In genomic region chr15:99213187-99213811, GRCh38 we compare ENCODE assay signal across 9 cellular contexts. TPM values are rescaled to one million over a fixed set of nuclear protein-coding genes. Genes with fewer than 3 reads are reported as not detected.
DNase-seq lines count a peak whose midpoint lies in the region; ATAC-seq and TF ChIP-seq lines count a peak whose summit lies in the region.
"Had no signal": no experiment of that assay in that cellular context is flagged by ENCODE, and none has a peak within 500 bp of the region (broad histone marks: within the 10 kb centered on the region; RNA-seq: fewer than 3 reads in every experiment).

No MANE protein-coding gene starts in this region.

- H3K9ac ChIP-seq in parathyroid adenoma, result no peak overlapping the region

- no peak overlapping the region for H3K27ac Mint-ChIP-seq in CD4-positive, CD25-positive, alpha-beta regulatory T cell
- no peak overlapping the region for H3K27ac Mint-ChIP-seq in type B pancreatic cell
- H3K27ac Mint-ChIP-seq: T-helper 1 cell treated with Interleukin-12 subunit alpha and Interleukin-12 subunit beta and Interleukin-4 antibody, amounts not matched to agents 30 μg/mL and 1 μg/mL, for 36 hours had no signal

- H3K27me3 ChIP-seq in CD4-positive, CD25-positive, alpha-beta regulatory T cell (ENCODE audit: control insufficient read depth, insufficient read depth, low read length), result no peaks in the 10 kb centered on the region
- H3K27me3 ChIP-seq in SJSA1 (replicated peaks) (no peaks in the 10 kb centered on the region), parathyroid adenoma (ENCODE audit: control insufficient read depth, insufficient read depth, low read length) (no peaks in the 10 kb centered on the region)

- H2AFZ ChIP-seq in parathyroid adenoma, result no peak overlapping the region

- H3K27me3 Mint-ChIP-seq in CD4-positive, CD25-positive, alpha-beta regulatory T cell, result peaks cover 9% of the 10 kb centered on the region
- no peaks in the 10 kb centered on the region for H3K27me3 Mint-ChIP-seq in type B pancreatic cell

- no peaks in the 10 kb centered on the region for H3K79me2 ChIP-seq in parathyroid adenoma

- ATAC-seq in CD4-positive, CD25-positive, alpha-beta regulatory T cell (ENCODE audit: low read depth in 2 of 2), result no peak
- ATAC-seq in GM19438 (IDR thresholded peaks at IDR 0.05; ENCODE audit: low read depth, unreplicated experiment), result peak; percentile 72

- H3K4me1 Mint-ChIP-seq in CD4-positive, CD25-positive, alpha-beta regulatory T cell, result no peaks in the 10 kb centered on the region
- H3K4me1 Mint-ChIP-seq in type B pancreatic cell (ENCODE audit: unreplicated experiment), result peaks cover 3% of the 10 kb centered on the region

- H3K27ac ChIP-seq in CD4-positive, CD25-positive, alpha-beta regulatory T cell (ENCODE audit: insufficient read depth, low read length, poor library complexity, severe bottlenecking), result no peak overlapping the region
- H3K27ac ChIP-seq in SJSA1, result peak overlapping the region; percentile 94
- H3K27ac ChIP-seq in parathyroid adenoma, result no peak overlapping the region

- H3K9me3 ChIP-seq in CD4-positive, CD25-positive, alpha-beta regulatory T cell (ENCODE audit: control insufficient read depth in 2 of 2, low read length in 2 of 2), result no peaks in the 10 kb centered on the region
- H3K9me3 ChIP-seq in SJSA1 (replicated peaks) (no peaks in the 10 kb centered on the region; the same call in 1 of the 2 replicates), parathyroid adenoma (ENCODE audit: control insufficient read depth, low read length) (no peaks in the 10 kb centered on the region)

- no peaks in the 10 kb centered on the region for H3K9me3 Mint-ChIP-seq in CD4-positive, CD25-positive, alpha-beta regulatory T cell
- H3K9me3 Mint-ChIP-seq in type B pancreatic cell, result no peaks in the 10 kb centered on the region
- H3K9me3 Mint-ChIP-seq: T-helper 1 cell treated with Interleukin-12 subunit alpha and Interleukin-12 subunit beta and Interleukin-4 antibody, amounts not matched to agents 30 μg/mL and 1 μg/mL, for 36 hours had no signal

- peak; percentile 79 for TF ChIP-seq CTCF in parathyroid adenoma (IDR thresholded peaks at IDR 0.05)
- TF ChIP-seq CTCF in type B pancreatic cell (conservative IDR thresholded peaks at IDR 0.05), result peak; percentile 92

- peak; percentile 12 to 57 (median 22) for DNase-seq in CD4-positive, CD25-positive, alpha-beta regulatory T cell
- DNase-seq in Jurkat, Clone E6-1 (ENCODE audit: low read depth, low spot score), result peak; percentile 44
- peak; percentile 74 to 78 for DNase-seq in SJSA1 (ENCODE audit: low read depth in 1 of 2, low spot score in 2 of 2)
- peak; percentile 56 for DNase-seq in activated naive CD4-positive, alpha-beta T cell treated with Interleukin-2 at 50 U/mL for 16 hours
- peak; percentile 25 for DNase-seq in glomerular endothelial cell (ENCODE audit: extremely low read depth, low read depth, low spot score)
- no peak for DNase-seq in type B pancreatic cell (ENCODE audit: extremely low spot score, unreplicated experiment)

- no peaks in the 10 kb centered on the region for H3K4me1 ChIP-seq in CD4-positive, CD25-positive, alpha-beta regulatory T cell (ENCODE audit: control insufficient read depth, insufficient read depth, low read length, poor library complexity, severe bottlenecking)
- H3K4me1 ChIP-seq in SJSA1 (replicated peaks) (peaks cover 32% of the 10 kb centered on the region), parathyroid adenoma (no peaks in the 10 kb centered on the region)

- H3K4me2 ChIP-seq in parathyroid adenoma (ENCODE audit: low read length), result no peak overlapping the region

- no peaks in the 10 kb centered on the region for H3K36me3 Mint-ChIP-seq in CD4-positive, CD25-positive, alpha-beta regulatory T cell
- H3K36me3 Mint-ChIP-seq in type B pancreatic cell, result peaks cover 20% of the 10 kb centered on the region

- no peaks in the 10 kb centered on the region for H3K36me3 ChIP-seq in CD4-positive, CD25-positive, alpha-beta regulatory T cell (ENCODE audit: control insufficient read depth, insufficient read depth, low read length)
- H3K36me3 ChIP-seq in SJSA1 (peaks cover 21% of the 10 kb centered on the region), parathyroid adenoma (ENCODE audit: control insufficient read depth, insufficient read depth, low read length) (no peaks in the 10 kb centered on the region)

- no peak overlapping the region for H3K4me3 ChIP-seq in CD4-positive, CD25-positive, alpha-beta regulatory T cell (ENCODE audit: low read depth, low read length)
- no peak overlapping the region for H3K4me3 ChIP-seq in Jurkat, Clone E6-1 (ENCODE audit: low read length)
- H3K4me3 ChIP-seq in SJSA1 (no peak overlapping the region), parathyroid adenoma (ENCODE audit: low read depth, low read length) (no peak overlapping the region)

- no peak overlapping the region for H3K4me3 Mint-ChIP-seq in CD4-positive, CD25-positive, alpha-beta regulatory T cell
- H3K4me3 Mint-ChIP-seq in type B pancreatic cell, result no peak overlapping the region
- H3K4me3 Mint-ChIP-seq: T-helper 1 cell treated with Interleukin-12 subunit alpha and Interleukin-12 subunit beta and Interleukin-4 antibody, amounts not matched to agents 30 μg/mL and 1 μg/mL, for 36 hours had no signal

RNA-seq across cellular contexts. Expression of gene TTC23, which starts 36.1 kb away (rescaled TPM):
- 0.67 TPM for total RNA-seq in CD4-positive, CD25-positive, alpha-beta regulatory T cell
- polyA plus RNA-seq in CD4-positive, CD25-positive, alpha-beta regulatory T cell, result under 1 TPM in 2 of 4 donors, not detected in 2; 0.56 to 0.60 TPM
- 3.0 TPM for polyA plus RNA-seq in Jurkat, Clone E6-1 (2012; ENCODE audit: insufficient read depth, insufficient read length)
- total RNA-seq in SJSA1 (2014; rRNA removed; shearing (Covaris generic)), result 11.9 and 31.9 TPM in 2 replicates
- total RNA-seq in glomerular endothelial cell (17.8 and 18.8 TPM in 2 replicates), type B pancreatic cell (ENCODE audit: low replicate concordance) (18.8 and 26.4 TPM in 2 replicates)

RNA-seq across cellular contexts. Expression of gene LRRC28, which starts 38.0 kb away (rescaled TPM):
- 12.5 TPM for total RNA-seq in CD4-positive, CD25-positive, alpha-beta regulatory T cell
- polyA plus RNA-seq in CD4-positive, CD25-positive, alpha-beta regulatory T cell, result 10 to 100 TPM; 23.3 to 43.3 (median 32.3) TPM
- polyA plus RNA-seq in Jurkat, Clone E6-1 (2012; ENCODE audit: insufficient read depth, insufficient read length), result 37.8 TPM
- 7.9 and 24.8 TPM in 2 replicates for total RNA-seq in SJSA1 (2014; rRNA removed; shearing (Covaris generic))
- 24.4 and 27.1 TPM in 2 replicates for total RNA-seq in glomerular endothelial cell
- 26.9 and 27.0 TPM in 2 replicates for total RNA-seq in type B pancreatic cell (ENCODE audit: low replicate concordance)
